ENCODE assay signal across 1 cellular context in genomic region chr16:28210979-28211505, GRCh38.
TF ChIP-seq lines count a peak whose summit lies in the region.

No MANE protein-coding gene starts in this region.

TF ChIP-seq in HepG2, 621 proteins besides CTCF, POLR2A, EP300 and RAD21 (continues in another document):
- no peak for TF ChIP-seq ZKSCAN1 (IDR thresholded peaks at IDR 0.05; ENCODE audit: low read length)
- peak; percentile 87; the same call in 2 of the 3 replicates for TF ChIP-seq MXI1 (IDR thresholded peaks at IDR 0.05; ENCODE audit: borderline replicate concordance, low read depth, low read length)
- no peak for TF ChIP-seq ZNF749 (CRISPR knock-in tag; IDR thresholded peaks at IDR 0.05; ENCODE audit: borderline replicate concordance)
- TF ChIP-seq FOXO4 (CRISPR knock-in tag; conservative IDR thresholded peaks at IDR 0.05) = no peak
- TF ChIP-seq, protein P1, sequence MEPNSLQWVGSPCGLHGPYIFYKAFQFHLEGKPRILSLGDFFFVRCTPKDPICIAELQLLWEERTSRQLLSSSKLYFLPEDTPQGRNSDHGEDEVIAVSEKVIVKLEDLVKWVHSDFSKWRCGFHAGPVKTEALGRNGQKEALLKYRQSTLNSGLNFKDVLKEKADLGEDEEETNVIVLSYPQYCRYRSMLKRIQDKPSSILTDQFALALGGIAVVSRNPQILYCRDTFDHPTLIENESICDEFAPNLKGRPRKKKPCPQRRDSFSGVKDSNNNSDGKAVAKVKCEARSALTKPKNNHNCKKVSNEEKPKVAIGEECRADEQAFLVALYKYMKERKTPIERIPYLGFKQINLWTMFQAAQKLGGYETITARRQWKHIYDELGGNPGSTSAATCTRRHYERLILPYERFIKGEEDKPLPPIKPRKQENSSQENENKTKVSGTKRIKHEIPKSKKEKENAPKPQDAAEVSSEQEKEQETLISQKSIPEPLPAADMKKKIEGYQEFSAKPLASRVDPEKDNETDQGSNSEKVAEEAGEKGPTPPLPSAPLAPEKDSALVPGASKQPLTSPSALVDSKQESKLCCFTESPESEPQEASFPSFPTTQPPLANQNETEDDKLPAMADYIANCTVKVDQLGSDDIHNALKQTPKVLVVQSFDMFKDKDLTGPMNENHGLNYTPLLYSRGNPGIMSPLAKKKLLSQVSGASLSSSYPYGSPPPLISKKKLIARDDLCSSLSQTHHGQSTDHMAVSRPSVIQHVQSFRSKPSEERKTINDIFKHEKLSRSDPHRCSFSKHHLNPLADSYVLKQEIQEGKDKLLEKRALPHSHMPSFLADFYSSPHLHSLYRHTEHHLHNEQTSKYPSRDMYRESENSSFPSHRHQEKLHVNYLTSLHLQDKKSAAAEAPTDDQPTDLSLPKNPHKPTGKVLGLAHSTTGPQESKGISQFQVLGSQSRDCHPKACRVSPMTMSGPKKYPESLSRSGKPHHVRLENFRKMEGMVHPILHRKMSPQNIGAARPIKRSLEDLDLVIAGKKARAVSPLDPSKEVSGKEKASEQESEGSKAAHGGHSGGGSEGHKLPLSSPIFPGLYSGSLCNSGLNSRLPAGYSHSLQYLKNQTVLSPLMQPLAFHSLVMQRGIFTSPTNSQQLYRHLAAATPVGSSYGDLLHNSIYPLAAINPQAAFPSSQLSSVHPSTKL (CRISPR knock-in tag; IDR thresholded peaks at IDR 0.05) = peak; percentile 35
- 0 out of 2 replicates have a peak, but pooled peaks have one; percentile 8 for TF ChIP-seq ZNF33B (CRISPR knock-in tag; IDR thresholded peaks at IDR 0.05)
- TF ChIP-seq, protein P2, sequence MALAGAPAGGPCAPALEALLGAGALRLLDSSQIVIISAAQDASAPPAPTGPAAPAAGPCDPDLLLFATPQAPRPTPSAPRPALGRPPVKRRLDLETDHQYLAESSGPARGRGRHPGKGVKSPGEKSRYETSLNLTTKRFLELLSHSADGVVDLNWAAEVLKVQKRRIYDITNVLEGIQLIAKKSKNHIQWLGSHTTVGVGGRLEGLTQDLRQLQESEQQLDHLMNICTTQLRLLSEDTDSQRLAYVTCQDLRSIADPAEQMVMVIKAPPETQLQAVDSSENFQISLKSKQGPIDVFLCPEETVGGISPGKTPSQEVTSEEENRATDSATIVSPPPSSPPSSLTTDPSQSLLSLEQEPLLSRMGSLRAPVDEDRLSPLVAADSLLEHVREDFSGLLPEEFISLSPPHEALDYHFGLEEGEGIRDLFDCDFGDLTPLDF (CRISPR knock-in tag; IDR thresholded peaks at IDR 0.05) = no peak
- no peak for TF ChIP-seq ZNF629 (CRISPR knock-in tag; conservative IDR thresholded peaks at IDR 0.05)
- peak; percentile 64; the same call in 1 of the 2 replicates for TF ChIP-seq ZSCAN9 (CRISPR knock-in tag; IDR thresholded peaks at IDR 0.05; ENCODE audit: borderline replicate concordance)
- TF ChIP-seq ZBTB20 (CRISPR knock-in tag; IDR thresholded peaks at IDR 0.05; ENCODE audit: borderline replicate concordance, low read depth) = peak; percentile 33; the same call in 1 of the 2 replicates
- TF ChIP-seq ZNF101 (CRISPR knock-in tag; IDR thresholded peaks at IDR 0.05; ENCODE audit: borderline replicate concordance, low read depth) = no peak
- peak; percentile 50; the same call in 1 of the 2 replicates for TF ChIP-seq SMAD9 (CRISPR knock-in tag; IDR thresholded peaks at IDR 0.05)
- TF ChIP-seq NFE2 (CRISPR knock-in tag; IDR thresholded peaks at IDR 0.05) = no peak
- peak; percentile 66; the same call in 1 of the 2 replicates for TF ChIP-seq RXRA (CRISPR knock-in tag; IDR thresholded peaks at IDR 0.05)
- no peak for TF ChIP-seq ZNF761 (CRISPR knock-in tag; conservative IDR thresholded peaks at IDR 0.05)
- TF ChIP-seq NR2F6 (IDR thresholded peaks at IDR 0.05) = no peak
- TF ChIP-seq NR2F6 (CRISPR knock-in tag; IDR thresholded peaks at IDR 0.05) = peak; percentile 51; the same call in 1 of the 2 replicates
- TF ChIP-seq ZBTB42 (CRISPR knock-in tag; IDR thresholded peaks at IDR 0.05) = 0 out of 2 replicates have a peak, but pooled peaks have one; percentile 53
- peak; percentile 67; the same call in 1 of the 2 replicates for TF ChIP-seq GATAD1 (CRISPR knock-in tag; IDR thresholded peaks at IDR 0.05)
- TF ChIP-seq MTA3 (CRISPR knock-in tag; IDR thresholded peaks at IDR 0.05) = no peak
- TF ChIP-seq RBM22 (optimal IDR thresholded peaks at IDR 0.05; ENCODE audit: low read length) = no peak
- no peak for TF ChIP-seq ZNF703 (CRISPR knock-in tag; IDR thresholded peaks at IDR 0.05; ENCODE audit: borderline replicate concordance)
- TF ChIP-seq ZNF687 (CRISPR knock-in tag; IDR thresholded peaks at IDR 0.05) = peak; percentile 94
- TF ChIP-seq ZNF12 (CRISPR knock-in tag; IDR thresholded peaks at IDR 0.05) = 0 out of 2 replicates have a peak, but pooled peaks have one; percentile 6
- TF ChIP-seq ZNF646 (CRISPR knock-in tag; IDR thresholded peaks at IDR 0.05) = 0 out of 2 replicates have a peak, but pooled peaks have one; percentile 39
- peak; percentile 40; the same call in 1 of the 2 replicates for TF ChIP-seq ZNF501 (CRISPR knock-in tag; IDR thresholded peaks at IDR 0.05)
- 0 out of 2 replicates have a peak, but pooled peaks have one; percentile 57 for TF ChIP-seq TFDP2 (CRISPR knock-in tag; IDR thresholded peaks at IDR 0.05)
- peak; percentile 67; the same call in 1 of the 2 replicates for TF ChIP-seq SIN3A (IDR thresholded peaks at IDR 0.05; ENCODE audit: borderline replicate concordance, low read depth, low read length)
- TF ChIP-seq PRMT3 (CRISPR knock-in tag; IDR thresholded peaks at IDR 0.05; ENCODE audit: borderline replicate concordance, low read depth) = peak; percentile 48; the same call in 1 of the 2 replicates
- no peak for TF ChIP-seq ZFP36 (IDR thresholded peaks at IDR 0.05; ENCODE audit: borderline replicate concordance, low read depth, low read length, partially characterized antibody)
- TF ChIP-seq XRCC5 (optimal IDR thresholded peaks at IDR 0.05; ENCODE audit: low read length) = peak; percentile 53
- TF ChIP-seq ZNF660 (CRISPR knock-in tag; IDR thresholded peaks at IDR 0.05; ENCODE audit: borderline replicate concordance, low read depth) = no peak
- TF ChIP-seq MAFG (CRISPR knock-in tag; IDR thresholded peaks at IDR 0.05) = no peak
- no peak for TF ChIP-seq ZSCAN31 (CRISPR knock-in tag; IDR thresholded peaks at IDR 0.05; ENCODE audit: low read depth)
- TF ChIP-seq ZNF280B (CRISPR knock-in tag; IDR thresholded peaks at IDR 0.05; ENCODE audit: borderline replicate concordance) = peak; percentile 79; the same call in 1 of the 2 replicates
- peak; percentile 92; the same call in 1 of the 2 replicates for TF ChIP-seq ZNF274 (CRISPR knock-in tag; IDR thresholded peaks at IDR 0.05)
- TF ChIP-seq HOXA9 (CRISPR knock-in tag; IDR thresholded peaks at IDR 0.05; ENCODE audit: borderline replicate concordance) = no peak
- TF ChIP-seq LBX2 (CRISPR knock-in tag; IDR thresholded peaks at IDR 0.05; ENCODE audit: borderline replicate concordance) = 0 out of 2 replicates have a peak, but pooled peaks have one; percentile 65
- peak; percentile 13 for TF ChIP-seq TBL1XR1 (IDR thresholded peaks at IDR 0.05; ENCODE audit: borderline replicate concordance, low read length, partially characterized antibody)
- TF ChIP-seq PAWR (CRISPR knock-in tag; IDR thresholded peaks at IDR 0.05; ENCODE audit: borderline replicate concordance) = no peak
